ENCODE assay signal across 21 cellular contexts in the genomic region with DNA sequence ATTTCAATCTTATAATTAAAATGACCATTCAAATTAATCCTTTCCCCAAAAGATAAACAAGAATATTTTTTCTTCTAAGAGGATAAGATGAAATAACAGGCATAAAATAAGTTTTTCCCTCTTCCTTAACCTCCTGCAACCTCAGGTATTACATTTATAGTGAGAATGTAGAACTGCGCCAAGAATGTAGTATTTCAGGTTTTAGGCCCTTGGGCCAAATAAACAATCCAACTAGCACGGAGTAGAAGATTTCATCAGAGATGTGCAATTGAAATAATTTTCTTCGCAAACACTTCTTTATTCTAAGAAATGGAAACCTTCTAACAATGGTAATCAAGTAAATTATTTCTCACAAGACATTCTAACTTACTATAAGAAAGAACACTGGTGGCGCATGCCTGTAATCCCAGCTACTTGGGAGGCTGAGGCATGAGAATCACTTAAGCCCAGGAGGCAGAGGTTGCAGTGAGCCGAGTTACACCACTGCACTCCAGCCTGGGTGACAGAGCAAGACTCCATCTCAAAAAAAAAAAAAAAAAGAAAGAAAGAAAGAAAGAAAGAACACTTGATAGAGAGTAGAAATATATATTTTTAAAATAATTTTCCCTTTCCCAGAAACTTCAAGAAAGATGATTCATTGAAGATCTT.
DNase-seq lines count a peak whose midpoint lies in the region; ATAC-seq and TF ChIP-seq lines count a peak whose summit lies in the region.
"Had no signal": no experiment of that assay in that cellular context is flagged by ENCODE, and none has a peak within 500 bp of the region (broad histone marks: within the 10 kb centered on the region; RNA-seq: fewer than 3 reads in every experiment).

No MANE protein-coding gene starts in this region.

- BruUV-seq in Calu3 (replicated peaks; lab: Mats Ljungman, UMichigan): no TSS peak

- POLR2A ChIA-PET in RWPE1 (lab: Yijun Ruan, JAX; ENCODE audit: low non-redundant PET): no interaction called here

- no peaks in the 10 kb centered on the region for H3K79me2 ChIP-seq in hepatocyte

- H4K20me1 ChIP-seq in hepatocyte (ENCODE audit: insufficient read depth, poor library complexity, severe bottlenecking): no peaks in the 10 kb centered on the region

- no peak for TF ChIP-seq POLR2A in prostate gland (IDR thresholded peaks at IDR 0.05)

- H3K27ac ChIP-seq in RWPE1 (no peak overlapping the region), hepatocyte (peak overlapping the region; percentile 33), prostate gland (peak overlapping the region; percentile 22 to 53), left ventricle myocardium inferior (replicated peaks) (no peak overlapping the region)
- H3K27ac ChIP-seq: cardiac muscle cell, heart left ventricle, neural progenitor cell, SJCRH30, tibial artery had no signal

- H3K27me3 ChIP-seq in hepatocyte (no peaks in the 10 kb centered on the region), prostate gland (replicated peaks; ENCODE audit: insufficient read depth) (no peaks in the 10 kb centered on the region), left ventricle myocardium inferior (ENCODE audit: low read depth) (no peaks in the 10 kb centered on the region)
- H3K27me3 ChIP-seq: cardiac muscle cell, heart left ventricle, neural progenitor cell, SJCRH30, tibial artery had no signal

- ATAC-seq in HG03175 (IDR thresholded peaks at IDR 0.05; ENCODE audit: unreplicated experiment): no peak
- ATAC-seq: activated CD8-positive, alpha-beta memory T cell treated with anti-CD3 and anti-CD28 coated beads, Interleukin-2, amount 10 ng/mL, durations not matched to agents 7 days and 5 days; heart left ventricle; stimulated activated effector memory CD8-positive, alpha-beta T cell treated with anti-CD3 and anti-CD28 coated beads, Interleukin-12 subunit alpha, Interleukin-12 subunit beta, amount 100 ng/mL, for 72 hours had no signal

- H3K9me3 Mint-ChIP-seq in Calu3 (ENCODE audit: low read depth, unreplicated experiment): no peaks in the 10 kb centered on the region
- H3K9me3 Mint-ChIP-seq: activated T-helper 2 cell treated with anti-CD3 and anti-CD28 coated beads, Interferon-gamma antibody, Interleukin-2, Interleukin-4, amounts not matched to agents 10 μg/mL and 5 μg/mL and 100 μg/mL, durations not matched to agents 14 hours and 24 hours and 36 hours; CD8-positive, alpha-beta memory T cell; neural progenitor cell; stimulated activated effector memory CD8-positive, alpha-beta T cell treated with anti-CD3 and anti-CD28 coated beads, Interleukin-12 subunit alpha, Interleukin-12 subunit beta, amount 100 ng/mL, for 72 hours; T-helper 2 cell treated with Interferon-gamma antibody and Interleukin-4, amounts not matched to agents 5 μg/mL and 100 μg/mL, for 36 hours had no signal

- no peak overlapping the region for H2AFZ ChIP-seq in hepatocyte
- H2AFZ ChIP-seq: neural progenitor cell had no signal

- H3K9me2 ChIP-seq in hepatocyte (replicated peaks; ENCODE audit: insufficient read depth): no peaks in the 10 kb centered on the region

- no peaks in the 10 kb centered on the region for H3K4me1 ChIP-seq in hepatocyte (ENCODE audit: insufficient read depth)
- peaks cover 3% of the 10 kb centered on the region for H3K4me1 ChIP-seq in prostate gland (replicated peaks)
- H3K4me1 ChIP-seq in left ventricle myocardium inferior: no peaks in the 10 kb centered on the region
- H3K4me1 ChIP-seq: neural progenitor cell, SJCRH30, tibial artery had no signal

- DNase-seq in Calu3: peak; percentile 65
- peak; percentile 75 for DNase-seq in RWPE1 (ENCODE audit: low spot score)
- DNase-seq in hepatocyte (ENCODE audit: low spot score): peak; percentile 12
- DNase-seq in prostate gland (ENCODE audit: low spot score): peak; percentile 68
- DNase-seq in T-helper 9 cell: no peak
- no peak for DNase-seq in NCI-H1105 treated with DMSO at 0.1 percent for 48 hours (lab: John Stamatoyannopoulos, UW)
- DNase-seq in left ventricle myocardium inferior: no peak
- DNase-seq: activated CD8-positive, alpha-beta memory T cell treated with anti-CD3 and anti-CD28 coated beads, Interleukin-2, amount 10 ng/mL, durations not matched to agents 7 days and 5 days; CD8-positive, alpha-beta memory T cell; heart left ventricle; IMR-90; NCI-H2029; NCI-H524; SJCRH30; tibial artery had no signal

- H3K4me1 Mint-ChIP-seq in Calu3 (ENCODE audit: low read depth, unreplicated experiment): peaks cover 42% of the 10 kb centered on the region
- H3K4me1 Mint-ChIP-seq: neural progenitor cell had no signal

- no peaks in the 10 kb centered on the region for H3K27me3 Mint-ChIP-seq in Calu3 (ENCODE audit: unreplicated experiment)
- H3K27me3 Mint-ChIP-seq: activated CD8-positive, alpha-beta memory T cell treated with anti-CD3 and anti-CD28 coated beads, Interleukin-2, amount 10 ng/mL, durations not matched to agents 7 days and 5 days; CD8-positive, alpha-beta memory T cell had no signal

- intact Hi-C loops in Calu3 (cut with micrococcal nuclease; ENCODE audit: unreplicated experiment): loop anchor here (2.0 to 5.0 kb wide), 3 partner anchors 35 to 90 kb away; no protein-coding TSS in a partner anchor
- intact Hi-C loops in prostate gland (cut with DNase I): no loop called here
- intact Hi-C loops in left ventricle myocardium inferior (cut with micrococcal nuclease): no loop called here

- H3K27ac Mint-ChIP-seq in Calu3 (ENCODE audit: unreplicated experiment): peak overlapping the region; percentile 90
- H3K27ac Mint-ChIP-seq: activated CD8-positive, alpha-beta memory T cell treated with anti-CD3 and anti-CD28 coated beads, Interleukin-2, amount 10 ng/mL, durations not matched to agents 7 days and 5 days; activated T-helper 2 cell treated with anti-CD3 and anti-CD28 coated beads, Interferon-gamma antibody, Interleukin-2, Interleukin-4, amounts not matched to agents 10 μg/mL and 5 μg/mL and 100 μg/mL, durations not matched to agents 14 hours and 24 hours and 36 hours; neural progenitor cell; stimulated activated effector memory CD8-positive, alpha-beta T cell treated with anti-CD3 and anti-CD28 coated beads, Interleukin-12 subunit alpha, Interleukin-12 subunit beta, amount 100 ng/mL, for 72 hours; T-helper 2 cell treated with Interferon-gamma antibody and Interleukin-4, amounts not matched to agents 5 μg/mL and 100 μg/mL, for 36 hours had no signal

- H3K36me3 ChIP-seq in hepatocyte (replicated peaks; ENCODE audit: insufficient read depth, low read depth): no peaks in the 10 kb centered on the region
- no peaks in the 10 kb centered on the region for H3K36me3 ChIP-seq in prostate gland
- no peaks in the 10 kb centered on the region for H3K36me3 ChIP-seq in left ventricle myocardium inferior
- H3K36me3 ChIP-seq: cardiac muscle cell, heart left ventricle, neural progenitor cell, SJCRH30, tibial artery had no signal

- no peak for TF ChIP-seq CTCF in Calu3 (IDR thresholded peaks at IDR 0.05; ENCODE audit: unreplicated experiment)
- TF ChIP-seq CTCF in RWPE1 (conservative IDR thresholded peaks at IDR 0.05; ENCODE audit: low read depth): no peak
- TF ChIP-seq CTCF in hepatocyte (IDR thresholded peaks at IDR 0.05; ENCODE audit: poor library complexity): no peak
- no peak for TF ChIP-seq CTCF in prostate gland (IDR thresholded peaks at IDR 0.05)
- no peak for TF ChIP-seq CTCF in left ventricle myocardium inferior (IDR thresholded peaks at IDR 0.05; ENCODE audit: borderline replicate concordance)

- WGBS in hepatocyte (ENCODE audit: low lambda C conversion rate, missing lambda C conversion rate): 76% methylated on average over 5 of the region's 5 CpGs
- WGBS in prostate gland: 55% methylated on average over 5 of the region's 5 CpGs

- H3K4me3 ChIP-seq in hepatocyte: no peak overlapping the region
- no peak overlapping the region for H3K4me3 ChIP-seq in prostate gland
- no peak overlapping the region for H3K4me3 ChIP-seq in left ventricle myocardium inferior
- H3K4me3 ChIP-seq: cardiac muscle cell, heart left ventricle, neural progenitor cell, SJCRH30, tibial artery had no signal

- no peaks in the 10 kb centered on the region for H3K9me3 ChIP-seq in hepatocyte (ENCODE audit: low read depth)
- no peaks in the 10 kb centered on the region for H3K9me3 ChIP-seq in prostate gland
- H3K9me3 ChIP-seq in left ventricle myocardium inferior (replicated peaks): no peaks in the 10 kb centered on the region
- H3K9me3 ChIP-seq: heart left ventricle, SJCRH30, tibial artery had no signal

- H3K36me3 Mint-ChIP-seq in Calu3 (ENCODE audit: insufficient read depth, unreplicated experiment): peaks cover 6% of the 10 kb centered on the region
- H3K36me3 Mint-ChIP-seq: neural progenitor cell had no signal

- peak overlapping the region; percentile 55 for H3K4me3 Mint-ChIP-seq in Calu3 (ENCODE audit: low read depth, unreplicated experiment)
- H3K4me3 Mint-ChIP-seq: activated CD8-positive, alpha-beta memory T cell treated with anti-CD3 and anti-CD28 coated beads, Interleukin-2, amount 10 ng/mL, durations not matched to agents 7 days and 5 days; CD8-positive, alpha-beta memory T cell; neural progenitor cell; stimulated activated effector memory CD8-positive, alpha-beta T cell treated with anti-CD3 and anti-CD28 coated beads, Interleukin-12 subunit alpha, Interleukin-12 subunit beta, amount 100 ng/mL, for 72 hours; T-helper 2 cell treated with Interferon-gamma antibody and Interleukin-4, amounts not matched to agents 5 μg/mL and 100 μg/mL, for 36 hours had no signal

- no peak overlapping the region for H3K4me2 ChIP-seq in hepatocyte
- H3K4me2 ChIP-seq: neural progenitor cell had no signal

- CTCF ChIA-PET in Calu3 (lab: Charles Lee): interaction anchor here (0.7 kb wide), 2 partner anchors 64 to 82 kb away, joined by 4 to 8 read pairs; no protein-coding TSS in a partner anchor
- CTCF ChIA-PET in RWPE1 (lab: Yijun Ruan, JAX): interaction anchor here (0.7 kb wide), 1 partner anchor 104 kb away, joined by 3 read pairs; no protein-coding TSS in a partner anchor

Comparison
In these comparisons a context has a peak if more than half of its experiments do, and no peak if none do; other contexts are left out.
1. DNase-seq: peak in Calu3 (single experiment), RWPE1 (single experiment), hepatocyte (single experiment) and prostate gland (single experiment); none in T-helper 9 cell (single experiment), NCI-H1105 treated with DMSO at 0.1 percent for 48 hours (single experiment) and left ventricle myocardium inferior (single experiment).
2. H3K27ac ChIP-seq: peak in hepatocyte (single experiment) and prostate gland (2 of 2); none in RWPE1 (single experiment) and left ventricle myocardium inferior (single experiment).